ENCODE assay signal across 23 cellular contexts in the genomic region with DNA sequence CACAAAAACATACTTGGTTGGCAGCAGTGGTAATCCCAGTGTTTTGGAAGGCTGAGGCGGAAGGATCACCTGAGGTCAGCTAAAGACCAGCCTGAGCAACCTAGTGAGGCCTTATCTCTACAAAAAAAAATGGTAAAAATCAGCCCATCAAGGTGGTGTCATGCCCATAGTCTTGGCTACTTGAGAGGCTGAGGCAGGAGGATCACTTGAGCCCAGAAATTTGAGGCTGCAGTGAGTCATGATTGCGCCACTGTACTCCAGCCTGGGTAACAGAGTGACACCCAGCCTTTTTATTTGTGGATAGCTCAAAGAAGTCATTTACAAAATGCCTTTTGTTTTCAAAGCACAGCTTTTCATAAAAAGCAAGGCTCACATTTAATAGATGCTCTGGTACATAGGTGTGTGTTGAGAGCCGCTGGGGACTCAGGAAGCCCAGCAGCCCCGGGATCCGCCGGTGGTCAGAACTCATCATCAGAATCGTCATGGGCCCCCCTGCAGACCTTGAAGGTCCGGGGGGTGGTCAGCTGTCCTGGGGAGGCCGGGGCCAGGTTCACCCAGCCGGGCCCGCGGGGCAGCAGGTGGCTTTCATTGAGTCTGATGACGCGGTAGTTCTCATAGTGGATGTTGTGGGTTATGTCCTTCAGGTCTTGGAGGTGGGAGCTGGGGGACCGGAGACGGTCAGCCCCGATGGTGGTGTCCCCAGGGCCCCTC. TPM values are rescaled to one million over a fixed set of nuclear protein-coding genes. Genes with fewer than 3 reads are reported as not detected.
"Had no signal": no experiment of that assay in that cellular context is flagged by ENCODE, and none has a peak within 500 bp of the region (broad histone marks: within the 10 kb centered on the region; RNA-seq: fewer than 3 reads in every experiment).

No MANE protein-coding gene starts in this region.

- FAIRE-seq: RCC 7860 had no signal

- H3K36me3 ChIP-seq: SJSA1 had no signal

- H3K27ac ChIP-seq: KMS-11, SJSA1, SK-N-MC had no signal

- H3K4me1 ChIP-seq: SJSA1 had no signal

- DNase-seq: Kasumi-1, MM.1S, NCI-H1092 treated with DMSO at 0.1 percent for 48 hours, NCI-H1436, NCI-H187, NCI-H2029, NCI-H2081 treated with DMSO at 0.1 percent for 48 hours, NCI-H2171, NCI-H226, NCI-H446, NCI-H510A, NCI-H524 treated with DMSO at 0.1 percent for 48 hours, NCI-H69, NCI-H774, Right ventricle myocardium superior, RPMI8226, SIG-M5 had no signal

- H3K27me3 ChIP-seq: SJSA1 had no signal

- H3K9me3 ChIP-seq: SJSA1 had no signal

- H3K4me3 ChIP-seq: SJSA1, SK-N-MC had no signal

- H3K9ac ChIP-seq: KMS-11 had no signal

- H3K4me2 ChIP-seq: KMS-11 had no signal

RNA-seq across cellular contexts. Expression of a gene that starts 10.7 kb away (rescaled TPM):
- total RNA-seq: HT1080, M059J, Right ventricle myocardium superior, SJSA1 had no signal

RNA-seq across cellular contexts. Expression of a gene that starts 17.7 kb away (rescaled TPM):
- total RNA-seq: HT1080, M059J, Right ventricle myocardium superior, SJSA1 had no signal

RNA-seq across cellular contexts. Expression of a gene that starts 43.2 kb away (rescaled TPM):
- total RNA-seq: HT1080 had no signal
